ENCODE assay signal across 15 cellular contexts in the genomic region with DNA sequence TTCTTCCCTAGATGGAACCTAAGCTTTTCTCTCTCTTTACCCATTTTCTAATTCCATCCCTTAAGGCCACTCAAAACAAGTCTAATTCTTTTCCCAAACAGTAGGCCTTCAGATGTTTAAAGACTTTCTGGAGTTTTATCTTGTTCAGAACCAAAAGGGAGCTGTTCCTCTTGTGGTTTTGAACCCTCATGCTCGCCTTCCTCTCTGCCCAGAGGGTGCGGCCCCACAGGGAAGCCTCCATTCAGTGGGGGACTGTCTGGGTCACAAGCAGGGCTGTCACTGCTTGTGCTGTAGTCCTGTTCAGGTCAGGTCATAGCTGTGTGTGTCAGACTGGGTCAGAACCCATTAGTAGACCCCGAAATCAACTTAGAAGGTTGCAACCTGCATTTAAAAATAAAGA. TPM values are rescaled to one million over a fixed set of nuclear protein-coding genes. Genes with fewer than 3 reads are reported as not detected.
DNase-seq lines count a peak whose midpoint lies in the region; ATAC-seq and TF ChIP-seq lines count a peak whose summit lies in the region.
"Had no signal": no experiment of that assay in that cellular context is flagged by ENCODE, and none has a peak within 500 bp of the region (broad histone marks: within the 10 kb centered on the region; RNA-seq: fewer than 3 reads in every experiment).

No MANE protein-coding gene starts in this region.

- peaks cover 84% of the 10 kb centered on the region for H3K4me1 Mint-ChIP-seq in activated naive CD8-positive, alpha-beta T cell (ENCODE audit: low read depth)
- peaks cover 62% of the 10 kb centered on the region for H3K4me1 Mint-ChIP-seq in activated naive CD8-positive, alpha-beta T cell treated with anti-CD3 and anti-CD28 coated beads for 36 hours
- peaks cover 38% of the 10 kb centered on the region for H3K4me1 Mint-ChIP-seq in endothelial cell (ENCODE audit: unreplicated experiment)
- H3K4me1 Mint-ChIP-seq in stimulated activated naive B cell treated with anti-CD40 and anti-IgM and Interleukin-4, amounts not matched to agents 10 μg/mL and 1 μg/mL and 100 μg/mL, for 72 hours = peaks cover 60 to 81% of the 10 kb centered on the region in 2 donors

- no peak for DNase-seq in activated naive CD8-positive, alpha-beta T cell treated with anti-CD3 and anti-CD28 coated beads for 36 hours
- peak; percentile 56 for DNase-seq in SKM-1 (lab: John Stamatoyannopoulos, UW; ENCODE audit: unreplicated experiment)
- DNase-seq in endothelial cell (ENCODE audit: low spot score) = no peak
- DNase-seq in stimulated activated naive B cell treated with anti-CD40 and anti-IgM and Interleukin-4, amounts not matched to agents 10 μg/mL and 1 μg/mL and 100 μg/mL, for 72 hours = no peak
- no peak for DNase-seq in NCI-H2171 treated with DMSO at 0.1 percent for 48 hours (lab: John Stamatoyannopoulos, UW)
- DNase-seq in H7 = no peak
- DNase-seq in DMS79 (lab: John Stamatoyannopoulos, UW) = no peak
- DNase-seq: effector memory CD4-positive, alpha-beta T cell; NCI-H1105 treated with DMSO at 0.1 percent for 48 hours; spleen had no signal

- no peaks in the 10 kb centered on the region for H3K27me3 ChIP-seq in H7 (ENCODE audit: control insufficient read depth, insufficient read depth, low read length)
- H3K27me3 ChIP-seq: breast epithelium, spleen had no signal

- H3K4me3 Mint-ChIP-seq in activated naive CD8-positive, alpha-beta T cell = no peak overlapping the region
- no peak overlapping the region for H3K4me3 Mint-ChIP-seq in activated naive CD8-positive, alpha-beta T cell treated with anti-CD3 and anti-CD28 coated beads for 36 hours
- peak overlapping the region; percentile 29 for H3K4me3 Mint-ChIP-seq in endothelial cell (ENCODE audit: unreplicated experiment)
- peak overlapping the region; percentile 18 to 21 for H3K4me3 Mint-ChIP-seq in stimulated activated naive B cell treated with anti-CD40 and anti-IgM and Interleukin-4, amounts not matched to agents 10 μg/mL and 1 μg/mL and 100 μg/mL, for 72 hours
- H3K4me3 Mint-ChIP-seq: stimulated activated naive CD8-positive, alpha-beta T cell treated with anti-CD3 and anti-CD28 coated beads, Interleukin-15, Interleukin-2, amounts not matched to agents 100 ng/mL and 50 ng/mL, for 24 hours had no signal

- ATAC-seq in stimulated activated naive B cell treated with anti-CD40 and anti-IgM and Interleukin-4, amounts not matched to agents 10 μg/mL and 1 μg/mL and 100 μg/mL, for 72 hours (replicated peaks) = no peak
- ATAC-seq: activated naive CD4-positive, alpha-beta T cell treated with anti-CD3 and anti-CD28 coated beads, Interleukin-2, amount 50 U/mL, for 72 hours had no signal

- H3K27me3 Mint-ChIP-seq in activated naive CD8-positive, alpha-beta T cell = no peaks in the 10 kb centered on the region
- no peaks in the 10 kb centered on the region for H3K27me3 Mint-ChIP-seq in activated naive CD8-positive, alpha-beta T cell treated with anti-CD3 and anti-CD28 coated beads for 36 hours
- peaks cover 2% of the 10 kb centered on the region for H3K27me3 Mint-ChIP-seq in endothelial cell (ENCODE audit: unreplicated experiment)
- H3K27me3 Mint-ChIP-seq in stimulated activated naive B cell treated with anti-CD40 and anti-IgM and Interleukin-4, amounts not matched to agents 10 μg/mL and 1 μg/mL and 100 μg/mL, for 72 hours = no peaks in the 10 kb centered on the region
- H3K27me3 Mint-ChIP-seq: stimulated activated naive CD8-positive, alpha-beta T cell treated with anti-CD3 and anti-CD28 coated beads, Interleukin-15, Interleukin-2, amounts not matched to agents 100 ng/mL and 50 ng/mL, for 24 hours had no signal

- no peaks in the 10 kb centered on the region for H3K36me3 ChIP-seq in H7 (replicated peaks; ENCODE audit: control insufficient read depth, insufficient read depth, low read length)
- H3K36me3 ChIP-seq: breast epithelium had no signal

- no peak overlapping the region for H3K4me3 ChIP-seq in H7 (ENCODE audit: insufficient read depth, low read depth, low read length)
- H3K4me3 ChIP-seq: breast epithelium, SK-N-MC, spleen had no signal

- H3K27ac Mint-ChIP-seq in activated naive CD8-positive, alpha-beta T cell = peak overlapping the region; percentile 2
- H3K27ac Mint-ChIP-seq in activated naive CD8-positive, alpha-beta T cell treated with anti-CD3 and anti-CD28 coated beads for 36 hours = no peak overlapping the region
- H3K27ac Mint-ChIP-seq in endothelial cell (ENCODE audit: unreplicated experiment) = no peak overlapping the region
- H3K27ac Mint-ChIP-seq in stimulated activated naive B cell treated with anti-CD40 and anti-IgM and Interleukin-4, amounts not matched to agents 10 μg/mL and 1 μg/mL and 100 μg/mL, for 72 hours = peak overlapping the region; percentile 57
- H3K27ac Mint-ChIP-seq: stimulated activated naive CD8-positive, alpha-beta T cell treated with anti-CD3 and anti-CD28 coated beads, Interleukin-15, Interleukin-2, amounts not matched to agents 100 ng/mL and 50 ng/mL, for 24 hours had no signal

- no peak for TF ChIP-seq CTCF in endothelial cell (IDR thresholded peaks at IDR 0.05; ENCODE audit: unreplicated experiment)

- H3K9me3 Mint-ChIP-seq in activated naive CD8-positive, alpha-beta T cell (ENCODE audit: low read depth) = no peaks in the 10 kb centered on the region
- H3K9me3 Mint-ChIP-seq in activated naive CD8-positive, alpha-beta T cell treated with anti-CD3 and anti-CD28 coated beads for 36 hours = no peaks in the 10 kb centered on the region
- H3K9me3 Mint-ChIP-seq in endothelial cell (ENCODE audit: unreplicated experiment) = no peaks in the 10 kb centered on the region
- no peaks in the 10 kb centered on the region for H3K9me3 Mint-ChIP-seq in stimulated activated naive B cell treated with anti-CD40 and anti-IgM and Interleukin-4, amounts not matched to agents 10 μg/mL and 1 μg/mL and 100 μg/mL, for 72 hours
- H3K9me3 Mint-ChIP-seq: activated naive CD4-positive, alpha-beta T cell treated with anti-CD3 and anti-CD28 coated beads, Interleukin-2, amount 50 U/mL, for 72 hours; stimulated activated naive CD8-positive, alpha-beta T cell treated with anti-CD3 and anti-CD28 coated beads, Interleukin-15, Interleukin-2, amounts not matched to agents 100 ng/mL and 50 ng/mL, for 24 hours had no signal

- peaks cover 5% of the 10 kb centered on the region for H3K36me3 Mint-ChIP-seq in activated naive CD8-positive, alpha-beta T cell
- peaks cover 12% of the 10 kb centered on the region for H3K36me3 Mint-ChIP-seq in activated naive CD8-positive, alpha-beta T cell treated with anti-CD3 and anti-CD28 coated beads for 36 hours
- peaks cover 5% of the 10 kb centered on the region for H3K36me3 Mint-ChIP-seq in endothelial cell (ENCODE audit: low read depth, unreplicated experiment)
- peaks cover 26 to 41% of the 10 kb centered on the region in 2 donors for H3K36me3 Mint-ChIP-seq in stimulated activated naive B cell treated with anti-CD40 and anti-IgM and Interleukin-4, amounts not matched to agents 10 μg/mL and 1 μg/mL and 100 μg/mL, for 72 hours

RNA-seq across cellular contexts. Expression of a gene that starts 56.5 kb away (rescaled TPM):
- 10 to 100 TPM; 14.8 TPM for total RNA-seq in activated naive CD8-positive, alpha-beta T cell treated with anti-CD3 and anti-CD28 coated beads for 36 hours
- 23.0 TPM for total RNA-seq in endothelial cell (ENCODE audit: unreplicated experiment)
- 7.2 and 7.3 TPM in 2 replicates for total RNA-seq in H7 (2014; rRNA removed; shearing (Covaris generic))

Comparison
In these comparisons a context has a peak if more than half of its experiments do, and no peak if none do; other contexts are left out.
1. H3K27ac Mint-ChIP-seq: peak in activated naive CD8-positive, alpha-beta T cell (single experiment) and stimulated activated naive B cell treated with anti-CD40 and anti-IgM and Interleukin-4, amounts not matched to agents 10 μg/mL and 1 μg/mL and 100 μg/mL, for 72 hours (single experiment); none in activated naive CD8-positive, alpha-beta T cell treated with anti-CD3 and anti-CD28 coated beads for 36 hours (single experiment) and endothelial cell (single experiment).
2. H3K4me3 Mint-ChIP-seq: peak in endothelial cell (single experiment) and stimulated activated naive B cell treated with anti-CD40 and anti-IgM and Interleukin-4, amounts not matched to agents 10 μg/mL and 1 μg/mL and 100 μg/mL, for 72 hours (2 of 2); none in activated naive CD8-positive, alpha-beta T cell (single experiment) and activated naive CD8-positive, alpha-beta T cell treated with anti-CD3 and anti-CD28 coated beads for 36 hours (single experiment).